ENCODE assay signal across 8 cellular contexts in the genomic region with DNA sequence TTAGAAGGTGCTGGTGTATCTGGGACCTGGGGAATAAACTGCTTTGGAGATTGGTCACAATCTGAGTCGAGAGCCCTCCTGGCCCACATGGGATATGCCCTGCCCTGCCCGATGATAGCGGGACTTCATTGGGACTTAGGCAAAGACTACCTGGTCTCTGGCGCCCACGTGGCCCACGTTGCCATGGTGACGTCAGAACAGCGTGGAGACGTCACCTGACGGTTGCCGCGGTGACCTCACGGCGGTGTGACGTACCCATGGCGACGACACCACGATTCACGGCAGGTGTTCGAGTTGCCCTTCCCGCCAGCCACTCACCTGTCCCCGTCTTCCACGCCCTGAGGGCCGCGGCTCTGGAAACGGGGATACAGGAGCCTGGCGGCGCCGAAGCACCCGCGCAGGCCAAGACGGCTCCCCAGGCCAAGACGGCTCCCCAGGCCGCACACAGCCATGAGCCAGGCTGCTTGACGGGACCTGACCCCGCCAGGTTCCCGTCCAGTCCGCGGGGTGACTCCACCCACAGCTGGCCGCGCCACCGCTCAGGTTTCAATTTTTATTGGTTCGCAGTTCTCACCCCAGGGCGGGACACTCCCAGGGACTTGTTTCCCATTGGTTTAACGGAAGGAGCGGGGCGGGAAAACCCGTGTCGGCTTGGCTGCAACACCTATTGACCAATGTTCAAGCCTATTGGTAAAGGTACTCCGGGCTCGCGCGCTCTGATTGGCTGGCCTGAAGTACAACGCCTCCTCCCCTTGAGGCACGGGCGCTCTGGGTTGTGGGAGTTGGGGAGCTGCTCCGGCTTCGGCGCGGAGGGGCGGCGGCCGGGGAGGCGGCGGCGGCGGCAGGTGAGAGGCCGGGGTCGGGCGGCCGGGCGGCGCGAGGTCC. TPM values are rescaled to one million over a fixed set of nuclear protein-coding genes. Genes with fewer than 3 reads are reported as not detected.
DNase-seq lines count a peak whose midpoint lies in the region; TF ChIP-seq lines count a peak whose summit lies in the region.

A gene (minus strand): TSS at position 476 of the 885 bp plus-strand sequence. CDS start 24 bp downstream, at position 452.
A gene (plus strand): TSS at position 766 of the 885 bp plus-strand sequence. CDS start 1,029 bp downstream, outside the sequence.

- no peak within 1 kb of the TSS for H2BK20ac ChIP-seq in H9 (ENCODE audit: low read depth, low read length, poor library complexity, severe bottlenecking)

- no peak within 1 kb of the TSS for H3K23ac ChIP-seq in H9 (ENCODE audit: insufficient read length, low read depth, low read length)

- peak within 1 kb of the TSS; percentile 85 for H3K18ac ChIP-seq in H9 (ENCODE audit: insufficient read length, low read depth, low read length)

- H3K4me2 ChIP-seq in H9 (ENCODE audit: insufficient read depth, insufficient read length, low read length) = peak within 1 kb of the TSS; percentile 87

- H3K56ac ChIP-seq in H9 (ENCODE audit: insufficient read length, low read depth, low read length) = no peak within 1 kb of the TSS

- TF ChIP-seq CTCF in H9 (conservative IDR thresholded peaks at IDR 0.05) (no peak), fibroblast of the aortic adventitia (IDR thresholded peaks at IDR 0.05; ENCODE audit: insufficient read depth, low read length) (no peak), nephron (IDR thresholded peaks at IDR 0.05; ENCODE audit: unreplicated experiment in 3 of 3) (no peak)

- H2BK5ac ChIP-seq in H9 (ENCODE audit: insufficient read length, low read length) = no peak within 1 kb of the TSS

- no peak within 1 kb of the TSS for H3T11ph ChIP-seq in H9 (ENCODE audit: low read length)

- no peak within 1 kb of the TSS for H4K8ac ChIP-seq in H9 (replicated peaks; ENCODE audit: insufficient read length, low read depth, low read length)

- H3K9me3 Mint-ChIP-seq in H9 = no peaks in the 10 kb centered on the region
- no peaks in the 10 kb centered on the region for H3K9me3 Mint-ChIP-seq in nephron
- H3K9me3 Mint-ChIP-seq in stimulated activated naive CD8-positive, alpha-beta T cell treated with anti-CD3 and anti-CD28 coated beads, Interleukin-15, Interleukin-2, amounts not matched to agents 100 ng/mL and 50 ng/mL, for 24 hours = no peaks in the 10 kb centered on the region

- H3K36me3 Mint-ChIP-seq in H9 (ENCODE audit: insufficient read depth in 1 of 3, low read depth in 3 of 3) (peaks cover 7 to 47% (median 32%) of the 10 kb centered on the region in 3 experiments; a peak in 6 of 7 replicates), nephron (ENCODE audit: low read depth) (peaks cover 26% of the 10 kb centered on the region)
- H3K36me3 Mint-ChIP-seq in stimulated activated naive CD8-positive, alpha-beta T cell treated with anti-CD3 and anti-CD28 coated beads, Interleukin-15, Interleukin-2, amounts not matched to agents 100 ng/mL and 50 ng/mL, for 24 hours (ENCODE audit: low read depth) = peaks cover 17% of the 10 kb centered on the region

- no peak within 1 kb of the TSS for H2BK120ac ChIP-seq in H9 (ENCODE audit: low read depth, low read length, poor library complexity, severe bottlenecking)

- H4K91ac ChIP-seq in H9 (ENCODE audit: insufficient read length, low read depth, low read length) = no peak within 1 kb of the TSS

- H4K5ac ChIP-seq in H9 (ENCODE audit: insufficient read length, low read depth, low read length) = no peak within 1 kb of the TSS

- DNase-seq in ELR (ENCODE audit: low read depth) (peak; percentile 99), H9 (peak; percentile 100), MG63 (peak; percentile 98), SHP77 treated with DMSO at 0.1 percent for 48 hours (lab: John Stamatoyannopoulos, UW) (peak; percentile 98), fibroblast of the aortic adventitia (ENCODE audit: low read depth) (peak; percentile 99)
- DNase-seq in activated effector memory CD4-positive, alpha-beta T cell treated with anti-CD3 and anti-CD28 coated beads, Interleukin-2, amount 50 U/mL, for 16 hours = peak; percentile 99

- no peaks in the 10 kb centered on the region for H4K20me1 ChIP-seq in H9 (ENCODE audit: control insufficient read depth, insufficient read depth, insufficient read length)

- H3K27ac Mint-ChIP-seq in H9 = peak within 1 kb of the TSS; percentile 97 to 98 (median 97)
- H3K27ac Mint-ChIP-seq in nephron = peak within 1 kb of the TSS; percentile 74 to 95 (median 90)
- H3K27ac Mint-ChIP-seq in stimulated activated naive CD8-positive, alpha-beta T cell treated with anti-CD3 and anti-CD28 coated beads, Interleukin-15, Interleukin-2, amounts not matched to agents 100 ng/mL and 50 ng/mL, for 24 hours = peak within 1 kb of the TSS; percentile 97

- peak within 1 kb of the TSS; percentile 69; the same call in 1 of the 2 replicates for H3K14ac ChIP-seq in H9 (ENCODE audit: insufficient read depth, low read length)

- H3K27me3 ChIP-seq in H9 (ENCODE audit: insufficient read depth, low read length) = no peaks in the 10 kb centered on the region
- no peaks in the 10 kb centered on the region for H3K27me3 ChIP-seq in MG63

- no peak within 1 kb of the TSS for H2AFZ ChIP-seq in H9 (ENCODE audit: low read length)

- peak within 1 kb of the TSS; percentile 80 to 90 for H3K4me3 Mint-ChIP-seq in H9
- peak within 1 kb of the TSS; percentile 92 to 99 (median 95) for H3K4me3 Mint-ChIP-seq in nephron
- H3K4me3 Mint-ChIP-seq in stimulated activated naive CD8-positive, alpha-beta T cell treated with anti-CD3 and anti-CD28 coated beads, Interleukin-15, Interleukin-2, amounts not matched to agents 100 ng/mL and 50 ng/mL, for 24 hours = peak within 1 kb of the TSS; percentile 90

- H2BK12ac ChIP-seq in H9 (ENCODE audit: insufficient read length, low read depth, low read length) = no peak within 1 kb of the TSS

- H3K4me1 ChIP-seq in H9 (ENCODE audit: insufficient read depth, low read length) = peaks cover 6% of the 10 kb centered on the region; the same call in 1 of the 2 replicates

- H3K4me3 ChIP-seq in MG63 (peak within 1 kb of the TSS; percentile 73), fibroblast of the aortic adventitia (ENCODE audit: low read depth, low read length) (peak within 1 kb of the TSS; percentile 92)

- no peak within 1 kb of the TSS for H3K4ac ChIP-seq in H9 (ENCODE audit: low read depth, low read length)

- no peaks in the 10 kb centered on the region for H3K23me2 ChIP-seq in H9 (ENCODE audit: insufficient read length, low read depth, low read length, poor library complexity, severe bottlenecking)

- WGBS in H9 (ENCODE audit: extremely low coverage, insufficient read length, low lambda C conversion rate) = no CpG with 5 or more reads among the region's 74 CpGs

- H3K9ac ChIP-seq in H9 (ENCODE audit: extremely low read depth, insufficient read length, low read length) = peak within 1 kb of the TSS; percentile 79

- H3K27me3 Mint-ChIP-seq in H9 (ENCODE audit: low read depth) = no peaks in the 10 kb centered on the region
- H3K27me3 Mint-ChIP-seq in nephron (ENCODE audit: low read depth) = no peaks in the 10 kb centered on the region
- H3K27me3 Mint-ChIP-seq in stimulated activated naive CD8-positive, alpha-beta T cell treated with anti-CD3 and anti-CD28 coated beads, Interleukin-15, Interleukin-2, amounts not matched to agents 100 ng/mL and 50 ng/mL, for 24 hours = no peaks in the 10 kb centered on the region

- H3K4me1 Mint-ChIP-seq in H9 (peaks cover 14 to 18% of the 10 kb centered on the region in 2 experiments), nephron (peaks cover 25% of the 10 kb centered on the region)
- peaks cover 28% of the 10 kb centered on the region for H3K4me1 Mint-ChIP-seq in stimulated activated naive CD8-positive, alpha-beta T cell treated with anti-CD3 and anti-CD28 coated beads, Interleukin-15, Interleukin-2, amounts not matched to agents 100 ng/mL and 50 ng/mL, for 24 hours (ENCODE audit: low read depth)

- H3K36me3 ChIP-seq in MG63 = peaks cover 12% of the 10 kb centered on the region

- no peaks in the 10 kb centered on the region for H3K79me1 ChIP-seq in H9 (ENCODE audit: insufficient read depth, low read depth, low read length, poor library complexity, severe bottlenecking)

- no peaks in the 10 kb centered on the region; the same call in 1 of the 2 replicates for H3K79me2 ChIP-seq in H9 (ENCODE audit: insufficient read depth, low read length)

- H2AK5ac ChIP-seq in H9 (ENCODE audit: insufficient read length, low read length) = no peak within 1 kb of the TSS

- H3K27ac ChIP-seq in H9 (ENCODE audit: insufficient read length, low read depth, low read length) = no peak within 1 kb of the TSS

- no peaks in the 10 kb centered on the region for H3K9me3 ChIP-seq in H9 (ENCODE audit: control insufficient read depth, low read depth, low read length)
- H3K9me3 ChIP-seq in MG63 = no peaks in the 10 kb centered on the region

- no peak within 1 kb of the TSS for H2BK15ac ChIP-seq in H9 (ENCODE audit: low read depth, low read length)

RNA-seq across cellular contexts. Expression of the first gene that starts in this region (rescaled TPM):
- total RNA-seq in H9 (2021) (22.5 and 24.3 TPM in 2 replicates), fibroblast of the aortic adventitia (ENCODE audit: low replicate concordance) (16.7 and 22.0 TPM in 2 replicates)
- 48.5 and 68.3 TPM in 2 replicates for total RNA-seq in MG63 (2014; rRNA removed; shearing (Covaris generic); ENCODE audit: low replicate concordance)

RNA-seq across cellular contexts. Expression of the second gene that starts in this region (rescaled TPM):
- total RNA-seq in H9 (2021) = 17.4 and 19.2 TPM in 2 replicates
- 16.3 and 29.8 TPM in 2 replicates for total RNA-seq in MG63 (2014; rRNA removed; shearing (Covaris generic); ENCODE audit: low replicate concordance)
- 9.7 and 100 TPM in 2 replicates for total RNA-seq in fibroblast of the aortic adventitia (ENCODE audit: low replicate concordance)
